Comparison of ENCODE assay signal across 2 cellular contexts in the genomic region with DNA sequence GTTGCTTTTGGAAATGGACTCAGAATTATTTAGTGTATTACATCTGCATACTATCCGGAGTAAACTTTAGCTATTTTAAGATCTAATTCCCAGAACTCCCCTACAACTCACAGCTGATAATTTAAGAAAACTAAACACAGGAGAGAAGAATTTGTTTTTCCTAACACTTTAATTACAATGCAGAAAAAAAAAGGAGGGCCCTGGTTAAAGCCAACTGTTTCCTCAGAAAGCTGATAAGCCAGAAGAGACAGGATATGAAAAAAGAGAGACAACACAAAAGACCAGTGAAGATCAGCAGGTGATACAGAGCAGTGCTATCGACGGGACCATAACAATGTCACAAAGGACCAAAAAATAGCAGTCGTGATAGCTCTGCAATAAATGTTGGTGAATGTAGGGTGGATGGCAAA.
TF ChIP-seq lines count a peak whose summit lies in the region.

No MANE protein-coding gene starts in this region.

TF ChIP-seq in GM12891, 5 proteins besides CTCF, POLR2A, EP300 and RAD21:
- TF ChIP-seq POU2F2 (IDR thresholded peaks at IDR 0.05; ENCODE audit: low read depth, low read length): no peak
- no peak for TF ChIP-seq TAF1 (IDR thresholded peaks at IDR 0.05; ENCODE audit: low read depth, low read length)
- no peak for TF ChIP-seq POLR2AphosphoS5 (IDR thresholded peaks at IDR 0.05; ENCODE audit: low read depth, low read length)
- no peak for TF ChIP-seq SPI1 (IDR thresholded peaks at IDR 0.05; ENCODE audit: low read depth, low read length)
- TF ChIP-seq PAX5 (IDR thresholded peaks at IDR 0.05; ENCODE audit: insufficient read depth, low read length, severe bottlenecking): no peak

TF ChIP-seq in K562, 482 proteins besides CTCF, POLR2A, EP300 and RAD21 (continues in another document):
- TF ChIP-seq, protein P1, sequence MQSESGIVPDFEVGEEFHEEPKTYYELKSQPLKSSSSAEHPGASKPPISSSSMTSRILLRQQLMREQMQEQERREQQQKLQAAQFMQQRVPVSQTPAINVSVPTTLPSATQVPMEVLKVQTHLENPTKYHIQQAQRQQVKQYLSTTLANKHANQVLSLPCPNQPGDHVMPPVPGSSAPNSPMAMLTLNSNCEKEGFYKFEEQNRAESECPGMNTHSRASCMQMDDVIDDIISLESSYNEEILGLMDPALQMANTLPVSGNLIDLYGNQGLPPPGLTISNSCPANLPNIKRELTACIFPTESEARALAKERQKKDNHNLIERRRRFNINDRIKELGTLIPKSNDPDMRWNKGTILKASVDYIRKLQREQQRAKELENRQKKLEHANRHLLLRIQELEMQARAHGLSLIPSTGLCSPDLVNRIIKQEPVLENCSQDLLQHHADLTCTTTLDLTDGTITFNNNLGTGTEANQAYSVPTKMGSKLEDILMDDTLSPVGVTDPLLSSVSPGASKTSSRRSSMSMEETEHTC (IDR thresholded peaks at IDR 0.05): no peak
- TF ChIP-seq, protein P2, sequence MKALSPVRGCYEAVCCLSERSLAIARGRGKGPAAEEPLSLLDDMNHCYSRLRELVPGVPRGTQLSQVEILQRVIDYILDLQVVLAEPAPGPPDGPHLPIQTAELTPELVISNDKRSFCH (CRISPR knock-in tag; IDR thresholded peaks at IDR 0.05): no peak
- TF ChIP-seq, protein P2 (tag; IDR thresholded peaks at IDR 0.05): no peak
- TF ChIP-seq CBFA2T2 (conservative IDR thresholded peaks at IDR 0.05): peak; percentile 45; the same call in 1 of the 2 replicates
- TF ChIP-seq FUS (optimal IDR thresholded peaks at IDR 0.05; ENCODE audit: low read depth, low read length): no peak
- TF ChIP-seq ZNF699 (CRISPR knock-in tag; IDR thresholded peaks at IDR 0.05; ENCODE audit: insufficient replicate concordance): no peak
- TF ChIP-seq SRF (CRISPR knock-in tag; IDR thresholded peaks at IDR 0.05): no peak
- TF ChIP-seq TRIM24 (IDR thresholded peaks at IDR 0.05): peak; percentile 74 to 88; a peak in 3 of 4 replicates
- TF ChIP-seq, protein P3, sequence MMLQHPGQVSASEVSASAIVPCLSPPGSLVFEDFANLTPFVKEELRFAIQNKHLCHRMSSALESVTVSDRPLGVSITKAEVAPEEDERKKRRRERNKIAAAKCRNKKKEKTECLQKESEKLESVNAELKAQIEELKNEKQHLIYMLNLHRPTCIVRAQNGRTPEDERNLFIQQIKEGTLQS (IDR thresholded peaks at IDR 0.05): no peak
- TF ChIP-seq, protein P3 (CRISPR knock-in tag; conservative IDR thresholded peaks at IDR 0.05): no peak
- no peak for TF ChIP-seq SAFB (IDR thresholded peaks at IDR 0.05; ENCODE audit: borderline replicate concordance, low read depth, low read length)
- TF ChIP-seq, protein P4, sequence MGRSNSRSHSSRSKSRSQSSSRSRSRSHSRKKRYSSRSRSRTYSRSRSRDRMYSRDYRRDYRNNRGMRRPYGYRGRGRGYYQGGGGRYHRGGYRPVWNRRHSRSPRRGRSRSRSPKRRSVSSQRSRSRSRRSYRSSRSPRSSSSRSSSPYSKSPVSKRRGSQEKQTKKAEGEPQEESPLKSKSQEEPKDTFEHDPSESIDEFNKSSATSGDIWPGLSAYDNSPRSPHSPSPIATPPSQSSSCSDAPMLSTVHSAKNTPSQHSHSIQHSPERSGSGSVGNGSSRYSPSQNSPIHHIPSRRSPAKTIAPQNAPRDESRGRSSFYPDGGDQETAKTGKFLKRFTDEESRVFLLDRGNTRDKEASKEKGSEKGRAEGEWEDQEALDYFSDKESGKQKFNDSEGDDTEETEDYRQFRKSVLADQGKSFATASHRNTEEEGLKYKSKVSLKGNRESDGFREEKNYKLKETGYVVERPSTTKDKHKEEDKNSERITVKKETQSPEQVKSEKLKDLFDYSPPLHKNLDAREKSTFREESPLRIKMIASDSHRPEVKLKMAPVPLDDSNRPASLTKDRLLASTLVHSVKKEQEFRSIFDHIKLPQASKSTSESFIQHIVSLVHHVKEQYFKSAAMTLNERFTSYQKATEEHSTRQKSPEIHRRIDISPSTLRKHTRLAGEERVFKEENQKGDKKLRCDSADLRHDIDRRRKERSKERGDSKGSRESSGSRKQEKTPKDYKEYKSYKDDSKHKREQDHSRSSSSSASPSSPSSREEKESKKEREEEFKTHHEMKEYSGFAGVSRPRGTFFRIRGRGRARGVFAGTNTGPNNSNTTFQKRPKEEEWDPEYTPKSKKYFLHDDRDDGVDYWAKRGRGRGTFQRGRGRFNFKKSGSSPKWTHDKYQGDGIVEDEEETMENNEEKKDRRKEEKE (IDR thresholded peaks at IDR 0.05; ENCODE audit: borderline replicate concordance in 1 of 2, control insufficient read depth in 1 of 2, low read depth in 2 of 2, low read length in 1 of 2): no peak
- TF ChIP-seq RB1 (IDR thresholded peaks at IDR 0.05; ENCODE audit: low read depth): no peak
- TF ChIP-seq CEBPB (tag; IDR thresholded peaks at IDR 0.05): no peak
- TF ChIP-seq MYBL2 (IDR thresholded peaks at IDR 0.05; ENCODE audit: low read depth): no peak
- TF ChIP-seq MYBL2 (CRISPR knock-in tag; IDR thresholded peaks at IDR 0.05; ENCODE audit: borderline replicate concordance): no peak
- TF ChIP-seq, protein P5, sequence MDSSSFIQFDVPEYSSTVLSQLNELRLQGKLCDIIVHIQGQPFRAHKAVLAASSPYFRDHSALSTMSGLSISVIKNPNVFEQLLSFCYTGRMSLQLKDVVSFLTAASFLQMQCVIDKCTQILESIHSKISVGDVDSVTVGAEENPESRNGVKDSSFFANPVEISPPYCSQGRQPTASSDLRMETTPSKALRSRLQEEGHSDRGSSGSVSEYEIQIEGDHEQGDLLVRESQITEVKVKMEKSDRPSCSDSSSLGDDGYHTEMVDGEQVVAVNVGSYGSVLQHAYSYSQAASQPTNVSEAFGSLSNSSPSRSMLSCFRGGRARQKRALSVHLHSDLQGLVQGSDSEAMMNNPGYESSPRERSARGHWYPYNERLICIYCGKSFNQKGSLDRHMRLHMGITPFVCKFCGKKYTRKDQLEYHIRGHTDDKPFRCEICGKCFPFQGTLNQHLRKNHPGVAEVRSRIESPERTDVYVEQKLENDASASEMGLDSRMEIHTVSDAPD (CRISPR knock-in tag; IDR thresholded peaks at IDR 0.05): no peak
- TF ChIP-seq CHCHD3 (CRISPR knock-in tag; IDR thresholded peaks at IDR 0.05): no peak
- no peak for TF ChIP-seq DMBX1 (CRISPR knock-in tag; IDR thresholded peaks at IDR 0.05; ENCODE audit: borderline replicate concordance)
- no peak for TF ChIP-seq ZFX (CRISPR knock-in tag; IDR thresholded peaks at IDR 0.05)
- 0 out of 2 replicates have a peak, but pooled peaks have one; percentile 61 for TF ChIP-seq FOXJ2 (tag; IDR thresholded peaks at IDR 0.05)
- TF ChIP-seq ETV5 (CRISPR knock-in tag; IDR thresholded peaks at IDR 0.05; ENCODE audit: low read depth): 0 out of 2 replicates have a peak, but pooled peaks have one; percentile 76
- TF ChIP-seq XRCC3 (IDR thresholded peaks at IDR 0.05): no peak
- no peak for TF ChIP-seq LARP7 (IDR thresholded peaks at IDR 0.05)
- no peak for TF ChIP-seq TBP (optimal IDR thresholded peaks at IDR 0.05; ENCODE audit: low read depth, low read length)
- no peak for TF ChIP-seq HMG20A (CRISPR knock-in tag; conservative IDR thresholded peaks at IDR 0.05)
- no peak for TF ChIP-seq FOXK1 (CRISPR knock-in tag; IDR thresholded peaks at IDR 0.05; ENCODE audit: borderline replicate concordance)
- TF ChIP-seq SMARCC2 (IDR thresholded peaks at IDR 0.05; ENCODE audit: low read depth): 0 out of 2 replicates have a peak, but pooled peaks have one; percentile 32
- no peak for TF ChIP-seq ZNF551 (CRISPR knock-in tag; IDR thresholded peaks at IDR 0.05)
- TF ChIP-seq SRSF7 (optimal IDR thresholded peaks at IDR 0.05; ENCODE audit: low read depth, low read length): no peak
- no peak for TF ChIP-seq GABPB1 (CRISPR knock-in tag; IDR thresholded peaks at IDR 0.05)
- no peak for TF ChIP-seq ZNF212 (CRISPR knock-in tag; IDR thresholded peaks at IDR 0.05)
- no peak for TF ChIP-seq ARID2 (IDR thresholded peaks at IDR 0.05)
- TF ChIP-seq HOXB6 (CRISPR knock-in tag; IDR thresholded peaks at IDR 0.05; ENCODE audit: borderline replicate concordance): no peak
- TF ChIP-seq RBM25 (IDR thresholded peaks at IDR 0.05; ENCODE audit: low read depth, low read length, severe bottlenecking): peak; percentile 62
- TF ChIP-seq, protein P6, sequence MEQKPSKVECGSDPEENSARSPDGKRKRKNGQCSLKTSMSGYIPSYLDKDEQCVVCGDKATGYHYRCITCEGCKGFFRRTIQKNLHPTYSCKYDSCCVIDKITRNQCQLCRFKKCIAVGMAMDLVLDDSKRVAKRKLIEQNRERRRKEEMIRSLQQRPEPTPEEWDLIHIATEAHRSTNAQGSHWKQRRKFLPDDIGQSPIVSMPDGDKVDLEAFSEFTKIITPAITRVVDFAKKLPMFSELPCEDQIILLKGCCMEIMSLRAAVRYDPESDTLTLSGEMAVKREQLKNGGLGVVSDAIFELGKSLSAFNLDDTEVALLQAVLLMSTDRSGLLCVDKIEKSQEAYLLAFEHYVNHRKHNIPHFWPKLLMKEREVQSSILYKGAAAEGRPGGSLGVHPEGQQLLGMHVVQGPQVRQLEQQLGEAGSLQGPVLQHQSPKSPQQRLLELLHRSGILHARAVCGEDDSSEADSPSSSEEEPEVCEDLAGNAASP (IDR thresholded peaks at IDR 0.05): no peak
- no peak for TF ChIP-seq SRSF3 (IDR thresholded peaks at IDR 0.05; ENCODE audit: insufficient read depth, low read length)
- TF ChIP-seq NCOR1 (IDR thresholded peaks at IDR 0.05): peak; percentile 50; the same call in 1 of the 2 replicates
- TF ChIP-seq, protein P7, sequence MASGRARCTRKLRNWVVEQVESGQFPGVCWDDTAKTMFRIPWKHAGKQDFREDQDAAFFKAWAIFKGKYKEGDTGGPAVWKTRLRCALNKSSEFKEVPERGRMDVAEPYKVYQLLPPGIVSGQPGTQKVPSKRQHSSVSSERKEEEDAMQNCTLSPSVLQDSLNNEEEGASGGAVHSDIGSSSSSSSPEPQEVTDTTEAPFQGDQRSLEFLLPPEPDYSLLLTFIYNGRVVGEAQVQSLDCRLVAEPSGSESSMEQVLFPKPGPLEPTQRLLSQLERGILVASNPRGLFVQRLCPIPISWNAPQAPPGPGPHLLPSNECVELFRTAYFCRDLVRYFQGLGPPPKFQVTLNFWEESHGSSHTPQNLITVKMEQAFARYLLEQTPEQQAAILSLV (tag; IDR thresholded peaks at IDR 0.05): no peak
- TF ChIP-seq ZNF174 (CRISPR knock-in tag; IDR thresholded peaks at IDR 0.05): no peak
- no peak for TF ChIP-seq ZNF347 (CRISPR knock-in tag; IDR thresholded peaks at IDR 0.05; ENCODE audit: low read depth)
- TF ChIP-seq, protein P8, sequence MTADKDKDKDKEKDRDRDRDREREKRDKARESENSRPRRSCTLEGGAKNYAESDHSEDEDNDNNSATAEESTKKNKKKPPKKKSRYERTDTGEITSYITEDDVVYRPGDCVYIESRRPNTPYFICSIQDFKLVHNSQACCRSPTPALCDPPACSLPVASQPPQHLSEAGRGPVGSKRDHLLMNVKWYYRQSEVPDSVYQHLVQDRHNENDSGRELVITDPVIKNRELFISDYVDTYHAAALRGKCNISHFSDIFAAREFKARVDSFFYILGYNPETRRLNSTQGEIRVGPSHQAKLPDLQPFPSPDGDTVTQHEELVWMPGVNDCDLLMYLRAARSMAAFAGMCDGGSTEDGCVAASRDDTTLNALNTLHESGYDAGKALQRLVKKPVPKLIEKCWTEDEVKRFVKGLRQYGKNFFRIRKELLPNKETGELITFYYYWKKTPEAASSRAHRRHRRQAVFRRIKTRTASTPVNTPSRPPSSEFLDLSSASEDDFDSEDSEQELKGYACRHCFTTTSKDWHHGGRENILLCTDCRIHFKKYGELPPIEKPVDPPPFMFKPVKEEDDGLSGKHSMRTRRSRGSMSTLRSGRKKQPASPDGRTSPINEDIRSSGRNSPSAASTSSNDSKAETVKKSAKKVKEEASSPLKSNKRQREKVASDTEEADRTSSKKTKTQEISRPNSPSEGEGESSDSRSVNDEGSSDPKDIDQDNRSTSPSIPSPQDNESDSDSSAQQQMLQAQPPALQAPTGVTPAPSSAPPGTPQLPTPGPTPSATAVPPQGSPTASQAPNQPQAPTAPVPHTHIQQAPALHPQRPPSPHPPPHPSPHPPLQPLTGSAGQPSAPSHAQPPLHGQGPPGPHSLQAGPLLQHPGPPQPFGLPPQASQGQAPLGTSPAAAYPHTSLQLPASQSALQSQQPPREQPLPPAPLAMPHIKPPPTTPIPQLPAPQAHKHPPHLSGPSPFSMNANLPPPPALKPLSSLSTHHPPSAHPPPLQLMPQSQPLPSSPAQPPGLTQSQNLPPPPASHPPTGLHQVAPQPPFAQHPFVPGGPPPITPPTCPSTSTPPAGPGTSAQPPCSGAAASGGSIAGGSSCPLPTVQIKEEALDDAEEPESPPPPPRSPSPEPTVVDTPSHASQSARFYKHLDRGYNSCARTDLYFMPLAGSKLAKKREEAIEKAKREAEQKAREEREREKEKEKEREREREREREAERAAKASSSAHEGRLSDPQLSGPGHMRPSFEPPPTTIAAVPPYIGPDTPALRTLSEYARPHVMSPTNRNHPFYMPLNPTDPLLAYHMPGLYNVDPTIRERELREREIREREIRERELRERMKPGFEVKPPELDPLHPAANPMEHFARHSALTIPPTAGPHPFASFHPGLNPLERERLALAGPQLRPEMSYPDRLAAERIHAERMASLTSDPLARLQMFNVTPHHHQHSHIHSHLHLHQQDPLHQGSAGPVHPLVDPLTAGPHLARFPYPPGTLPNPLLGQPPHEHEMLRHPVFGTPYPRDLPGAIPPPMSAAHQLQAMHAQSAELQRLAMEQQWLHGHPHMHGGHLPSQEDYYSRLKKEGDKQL (CRISPR knock-in tag; IDR thresholded peaks at IDR 0.05; ENCODE audit: borderline replicate concordance): no peak
- TF ChIP-seq CHD1 (IDR thresholded peaks at IDR 0.05; ENCODE audit: low read length): no peak
- TF ChIP-seq ARHGAP35 (IDR thresholded peaks at IDR 0.05; ENCODE audit: partially characterized antibody): no peak
- no peak for TF ChIP-seq ADNP (tag; IDR thresholded peaks at IDR 0.05)
- no peak for TF ChIP-seq MAFK (IDR thresholded peaks at IDR 0.05; ENCODE audit: low read length)
- no peak for TF ChIP-seq ZNF75A (CRISPR knock-in tag; IDR thresholded peaks at IDR 0.05)
- TF ChIP-seq E2F3 (CRISPR knock-in tag; IDR thresholded peaks at IDR 0.05): no peak
- TF ChIP-seq FOXK2 (conservative IDR thresholded peaks at IDR 0.05 in 1 of 2, IDR thresholded peaks at IDR 0.05 in 1 of 2; ENCODE audit: low read depth in 2 of 2): no peak
- 0 out of 2 replicates have a peak, but pooled peaks have one; percentile 54 for TF ChIP-seq MTA3 (IDR thresholded peaks at IDR 0.05; ENCODE audit: borderline replicate concordance)
- no peak for TF ChIP-seq ATF1 (CRISPR knock-in tag; IDR thresholded peaks at IDR 0.05)
- TF ChIP-seq ATF1 (tag; IDR thresholded peaks at IDR 0.05): no peak
- no peak for TF ChIP-seq POLR2H (tag; IDR thresholded peaks at IDR 0.05; ENCODE audit: low read depth)
- TF ChIP-seq CBX3 (IDR thresholded peaks at IDR 0.05; ENCODE audit: borderline replicate concordance in 1 of 2, low read length in 2 of 2): peak in 1 of 2 experiments; percentile 94; a peak in 2 of 3 replicates
- TF ChIP-seq ARNT (IDR thresholded peaks at IDR 0.05): no peak
- no peak for TF ChIP-seq RNF2 (IDR thresholded peaks at IDR 0.05)
- no peak for TF ChIP-seq BMI1 (IDR thresholded peaks at IDR 0.05; ENCODE audit: low read length)
